ENCODE assay signal across 8 cellular contexts in genomic region chr11:13277719-13278619, GRCh38. TPM values are rescaled to one million over a fixed set of nuclear protein-coding genes. Genes with fewer than 3 reads are reported as not detected.
A peak's percentile ranks its signal among the peaks of the same experiment; 100 is the strongest.
DNase-seq lines count a peak whose midpoint lies in the region; ATAC-seq and TF ChIP-seq lines count a peak whose summit lies in the region.

Gene BMAL1 (plus strand): TSS chr11:13277790. CDS start chr11:13354309, 76,519 bp downstream.

- H4K20me1 ChIP-seq in SK-N-SH (ENCODE audit: insufficient read depth), result peaks cover 6% of the 10 kb centered on the region; the same call in 1 of the 2 replicates

- H2AFZ ChIP-seq in SK-N-SH (ENCODE audit: low read depth), result peak within 1 kb of the TSS; percentile 75

- H3K79me2 ChIP-seq in SK-N-SH (ENCODE audit: insufficient read depth), result peaks cover 34% of the 10 kb centered on the region; the same call in 1 of the 2 replicates

- peaks cover 8% of the 10 kb centered on the region for H3F3A ChIP-seq in SK-N-SH (replicated peaks; ENCODE audit: insufficient read depth)

- TF ChIP-seq CTCF in SK-N-SH (IDR thresholded peaks at IDR 0.05) (no peak), left ventricle myocardium inferior (IDR thresholded peaks at IDR 0.05; ENCODE audit: borderline replicate concordance) (no peak)

- no peaks in the 10 kb centered on the region for H3K9me2 ChIP-seq in SK-N-SH

- DNase-seq in SIG-M5 (lab: John Stamatoyannopoulos, UW), result peak; percentile 71
- no peak for DNase-seq in SIG-M5 treated with dmso at 0.1 percent for 504 hours (lab: John Stamatoyannopoulos, UW; ENCODE audit: unreplicated experiment)
- DNase-seq in SK-N-SH, result peak; percentile 78
- peak; percentile 60 for DNase-seq in activated naive CD8-positive, alpha-beta T cell treated with anti-CD3 and anti-CD28 coated beads for 36 hours
- DNase-seq in left ventricle myocardium inferior, result peak; percentile 52
- DNase-seq in retina, result peak; percentile 79
- DNase-seq in GDM1 (lab: John Stamatoyannopoulos, UW), result no peak

- H3K27me3 Mint-ChIP-seq in activated naive CD8-positive, alpha-beta T cell treated with anti-CD3 and anti-CD28 coated beads for 36 hours, result peaks cover 11% of the 10 kb centered on the region

- intact Hi-C loops in left ventricle myocardium inferior (cut with micrococcal nuclease), result no loop called here

- H3K27ac Mint-ChIP-seq in activated naive CD8-positive, alpha-beta T cell treated with anti-CD3 and anti-CD28 coated beads for 36 hours, result peak within 1 kb of the TSS; percentile 77

- H3K9ac ChIP-seq in SK-N-SH, result peak within 1 kb of the TSS; percentile 75; the same call in 1 of the 2 replicates

- H3K4me1 ChIP-seq in SK-N-SH (ENCODE audit: control insufficient read depth in 1 of 2, insufficient read depth in 2 of 2, low read depth in 1 of 2, low read length in 1 of 2) (peaks cover 0 to 15% of the 10 kb centered on the region in 2 experiments; a peak in 2 of 4 replicates), left ventricle myocardium inferior (peaks cover 63% of the 10 kb centered on the region)

- peak; percentile 23 for ATAC-seq in HG02973 (IDR thresholded peaks at IDR 0.05; ENCODE audit: unreplicated experiment)

- WGBS in SK-N-SH (ENCODE audit: low lambda C conversion rate), result 5% methylated on average over 8 of the region's 101 CpGs

- CTCF ChIA-PET in SK-N-SH (lab: Yijun Ruan, JAX), result interaction anchor here (0.8 to 4.8 kb wide), 10 partner anchors 18 to 71 kb away, joined by 3 to 36 read pairs (median 4); no protein-coding TSS in a partner anchor

- peak within 1 kb of the TSS; percentile 91 for H3K4me2 ChIP-seq in SK-N-SH

- H3K9me3 ChIP-seq in SK-N-SH (no peaks in the 10 kb centered on the region), left ventricle myocardium inferior (replicated peaks) (no peaks in the 10 kb centered on the region)

- peak within 1 kb of the TSS; percentile 93 for H3K4me3 Mint-ChIP-seq in activated naive CD8-positive, alpha-beta T cell treated with anti-CD3 and anti-CD28 coated beads for 36 hours

- peak within 1 kb of the TSS; percentile 76 to 88 for H3K4me3 ChIP-seq in SK-N-SH (ENCODE audit: low read depth in 2 of 2, low read length in 1 of 2)
- H3K4me3 ChIP-seq in left ventricle myocardium inferior, result peak within 1 kb of the TSS; percentile 100

- H3K36me3 Mint-ChIP-seq in activated naive CD8-positive, alpha-beta T cell treated with anti-CD3 and anti-CD28 coated beads for 36 hours, result no peaks in the 10 kb centered on the region

- POLR2A ChIA-PET in SK-N-SH (lab: Yijun Ruan, JAX), result no interaction called here

- peak within 1 kb of the TSS; percentile 74 to 82 for H3K27ac ChIP-seq in SK-N-SH (ENCODE audit: low read depth in 2 of 2, low read length in 1 of 2)
- H3K27ac ChIP-seq in left ventricle myocardium inferior (replicated peaks), result peak within 1 kb of the TSS; percentile 91

- H3K4me1 Mint-ChIP-seq in activated naive CD8-positive, alpha-beta T cell treated with anti-CD3 and anti-CD28 coated beads for 36 hours, result peaks cover 54% of the 10 kb centered on the region

- H3K9me3 Mint-ChIP-seq in activated naive CD8-positive, alpha-beta T cell treated with anti-CD3 and anti-CD28 coated beads for 36 hours, result no peaks in the 10 kb centered on the region

- H3K27me3 ChIP-seq in SK-N-SH (ENCODE audit: insufficient read depth) (no peaks in the 10 kb centered on the region), left ventricle myocardium inferior (ENCODE audit: low read depth) (no peaks in the 10 kb centered on the region)

- no peak for TF ChIP-seq RAD21 in SK-N-SH (IDR thresholded peaks at IDR 0.05; ENCODE audit: low read length)

- H3K36me3 ChIP-seq in SK-N-SH (replicated peaks in 1 of 2; ENCODE audit: control insufficient read depth in 1 of 2, insufficient read depth in 2 of 2, low read length in 1 of 2) (no peaks in the 10 kb centered on the region), left ventricle myocardium inferior (no peaks in the 10 kb centered on the region)

- TF ChIP-seq EP300 in SK-N-SH (IDR thresholded peaks at IDR 0.05; ENCODE audit: borderline replicate concordance in 1 of 2, low read depth in 1 of 2, low read length in 1 of 2), result no peak

TF ChIP-seq in SK-N-SH, 30 proteins besides CTCF, POLR2A, EP300 and RAD21:
- 0 out of 2 replicates have a peak, but pooled peaks have one; percentile 32 for TF ChIP-seq MXI1 (IDR thresholded peaks at IDR 0.05; ENCODE audit: low read depth, low read length)
- no peak for TF ChIP-seq RFX5 (IDR thresholded peaks at IDR 0.05; ENCODE audit: low read length)
- 0 out of 2 replicates have a peak, but pooled peaks have one; percentile 26 for TF ChIP-seq MAX (IDR thresholded peaks at IDR 0.05; ENCODE audit: low read depth)

RNA-seq across cellular contexts. Expression of gene BMAL1, which starts in this region (rescaled TPM):
- 6.5 and 8.2 TPM in 2 replicates for polyA plus RNA-seq in SK-N-SH (2012; rRNA removed)
- polyA plus RNA-seq in SK-N-SH (2012; cell fraction: cytosol; rRNA removed), result 7.0 and 7.3 TPM in 2 replicates
- polyA plus RNA-seq in SK-N-SH (2012; cell fraction: nucleus; rRNA removed), result 12.0 and 14.1 TPM in 2 replicates
- 10 to 100 TPM; 12.2 to 13.6 TPM for total RNA-seq in activated naive CD8-positive, alpha-beta T cell treated with anti-CD3 and anti-CD28 coated beads for 36 hours
- 7.1 TPM for total RNA-seq in left ventricle myocardium inferior

Comparison
In these comparisons a context has a peak if more than half of its experiments do, and no peak if none do; other contexts are left out.
1. DNase-seq: peak in SIG-M5 (single experiment), SK-N-SH (single experiment), activated naive CD8-positive, alpha-beta T cell treated with anti-CD3 and anti-CD28 coated beads for 36 hours (single experiment), left ventricle myocardium inferior (single experiment) and retina (single experiment); none in SIG-M5 treated with dmso at 0.1 percent for 504 hours (single experiment) and GDM1 (single experiment).